ENCODE assay signal across 18 cellular contexts in genomic region chr12:2633176-2633824, GRCh38.
"Had no signal": no experiment of that assay in that cellular context is flagged by ENCODE, and none has a peak within 500 bp of the region (broad histone marks: within the 10 kb centered on the region; RNA-seq: fewer than 3 reads in every experiment).

No MANE protein-coding gene starts in this region.

- H3K9me3 ChIP-seq: neutrophil had no signal

- H3K27ac ChIP-seq: neutrophil, parathyroid adenoma had no signal

- H3K4me3 ChIP-seq: coronary artery had no signal

- H3K4me1 ChIP-seq: parathyroid adenoma had no signal

- H3K36me3 ChIP-seq: neutrophil had no signal

- DNase-seq: activated CD4-positive, alpha-beta T cell treated with anti-CD3 and anti-CD28 coated beads, Interleukin-2, amount 10 ng/mL, durations not matched to agents 7 days and 5 days; activated CD8-positive, alpha-beta T cell treated with anti-CD3 and anti-CD28 coated beads, Interleukin-2, amount 10 ng/mL, durations not matched to agents 7 days and 5 days; activated naive CD4-positive, alpha-beta T cell treated with Interleukin-2 at 50 U/mL for 16 hours; activated naive CD8-positive, alpha-beta T cell treated with anti-CD3 and anti-CD28 coated beads, Interleukin-2, amount 10 ng/mL, durations not matched to agents 7 days and 5 days; activated T-cell treated with anti-CD3 and anti-CD28 coated beads, Interleukin-2, amount 50 U/mL, for 24 hours; amygdala; erythroblast; foreskin melanocyte; mesendoderm; natural killer cell; stimulated activated CD4-positive, alpha-beta T cell treated with anti-CD3 and anti-CD28 coated beads, Interleukin-12 subunit alpha, Interleukin-12 subunit beta, amount 100 ng/mL, for 4 hours; stimulated activated CD4-positive, alpha-beta T cell treated with anti-CD3 and anti-CD28 coated beads, Interleukin-1b, Interleukin-23, amount 100 ng/mL, for 48 hours; stimulated activated CD8-positive, alpha-beta memory T cell treated with anti-CD3 and anti-CD28 coated beads, Interleukin-4, amount 100 ng/mL, for 48 hours; stimulated activated naive CD4-positive, alpha-beta T cell had no signal

- ATAC-seq: activated CD4-positive, CD25-positive, alpha-beta regulatory T cell treated with anti-CD3 and anti-CD28 coated beads, Interleukin-2, amount 50 U/mL, for 24 hours; activated CD8-positive, alpha-beta T cell treated with anti-CD3 and anti-CD28 coated beads, Interleukin-2, amount 10 ng/mL, durations not matched to agents 7 days and 5 days; natural killer cell had no signal
